Comparison of ENCODE assay signal across 17 cellular contexts in genomic region chr17:42129109-42129837, GRCh38. TPM values are rescaled to one million over a fixed set of nuclear protein-coding genes. Genes with fewer than 3 reads are reported as not detected.
DNase-seq lines count a peak whose midpoint lies in the region; ATAC-seq and TF ChIP-seq lines count a peak whose summit lies in the region.
"Had no signal": no experiment of that assay in that cellular context is flagged by ENCODE, and none has a peak within 500 bp of the region (broad histone marks: within the 10 kb centered on the region; RNA-seq: fewer than 3 reads in every experiment).

No MANE protein-coding gene starts in this region.

- 57 to 81% (median 70%) methylated on average over 7 to 8 of the region's 8 CpGs for WGBS in spleen, 5 donors

- H3K4me1 ChIP-seq in spleen: peaks cover 37 to 67% (median 58%) of the 10 kb centered on the region in 6 donors

- TF ChIP-seq POLR2A in spleen (IDR thresholded peaks at IDR 0.05): no peak

- H3K4me3 ChIP-seq in spleen: no peak overlapping the region

- no peaks in the 10 kb centered on the region for H3K9me3 ChIP-seq in spleen

- peak in 2 of 11 experiments; percentile 10 to 24 for TF ChIP-seq CTCF in spleen (IDR thresholded peaks at IDR 0.05 in 8 of 11, conservative IDR thresholded peaks at IDR 0.05 in 3 of 11)

- intact Hi-C loops in spleen (cut with DNase I; ENCODE audit: low total_unique reads): no loop called here

- peak overlapping the region; percentile 77 for H3K27ac ChIP-seq in angular gyrus (ENCODE audit: low read depth, low read length)
- peak overlapping the region; percentile 79 for H3K27ac ChIP-seq in layer of hippocampus (ENCODE audit: low read depth, low read length)
- peak overlapping the region; percentile 48 to 90 (median 81) for H3K27ac ChIP-seq in spleen

- DNase-seq in Ammon's horn (ENCODE audit: low spot score) (peak; percentile 53), spleen (no peak), AG08395 (ENCODE audit: low spot score) (no peak), GM19240 (ENCODE audit: insufficient read length, low spot score) (no peak), NCI-H1417 treated with DMSO at 0.1 percent for 48 hours (lab: John Stamatoyannopoulos, UW) (no peak)
- DNase-seq: activated CD4-positive, alpha-beta T cell treated with anti-CD3 and anti-CD28 coated beads, Interleukin-2, amount 50 U/mL, for 1 hour; activated effector memory CD4-positive, alpha-beta T cell treated with anti-CD3 and anti-CD28 coated beads, Interleukin-2, amount 50 U/mL, for 16 hours; IMR-90; NCI-H510A had no signal

- peaks cover 0 to 72% (median 60%) of the 10 kb centered on the region in 6 donors for H3K36me3 ChIP-seq in spleen

- H3K27me3 ChIP-seq in layer of hippocampus (ENCODE audit: control insufficient read depth, insufficient read depth, low read length) (no peaks in the 10 kb centered on the region), spleen (replicated peaks in 1 of 7) (no peaks in the 10 kb centered on the region)

- no peak for ATAC-seq in GM18519 (IDR thresholded peaks at IDR 0.05; ENCODE audit: low FRiP score, unreplicated experiment)

RNA-seq across cellular contexts. Expression of gene HSPB9, which starts 6.7 kb away (rescaled TPM):
- total RNA-seq in spleen: under 1 TPM in 1 of 7 donors, not detected in 6; 0.19 TPM
- under 1 TPM; 0.11 to 0.17 (median 0.16) TPM for polyA plus RNA-seq in spleen
- total RNA-seq: IMR-90; mesenteric fat pad; pulmonary artery endothelial cell; subcutaneous adipose tissue; T-helper 2 cell treated with Interferon-gamma antibody and Interleukin-4, amounts not matched to agents 100 ng/mL and 5 ng/mL, for 36 hours had no signal
- polyA plus RNA-seq: AG04450, IMR-90 had no signal

RNA-seq across cellular contexts. Expression of gene KAT2A, which starts 8.1 kb away (rescaled TPM):
- total RNA-seq in spleen: 10 to 100 TPM; 37.8 to 51.5 (median 47.1) TPM
- 100 to 1,000 TPM; 101 to 168 (median 145) TPM for polyA plus RNA-seq in spleen

RNA-seq across cellular contexts. Expression of gene DHX58, which starts 16.8 kb away (rescaled TPM):
- 10 to 100 TPM; 23.0 to 30.9 (median 25.5) TPM for total RNA-seq in spleen
- polyA plus RNA-seq in spleen: 10 to 100 TPM; 20.9 to 41.2 (median 38.1) TPM

RNA-seq across cellular contexts. Expression of gene RAB5C, which starts 25.5 kb away (rescaled TPM):
- total RNA-seq in spleen: 100 to 1,000 TPM; 120 to 181 (median 148) TPM
- 100 to 1,000 TPM in 1 of 3 donors, 10 to 100 TPM in 2; 70.0 to 152 (median 89.2) TPM for polyA plus RNA-seq in spleen

RNA-seq across cellular contexts. Expression of gene ZNF385C, which starts 31.0 kb away (rescaled TPM):
- under 1 TPM in 5 of 7 donors, not detected in 2; 0.17 to 0.60 (median 0.44) TPM for total RNA-seq in spleen
- polyA plus RNA-seq in spleen: under 1 TPM; 0.26 to 0.46 (median 0.38) TPM
- total RNA-seq: IMR-90; mesenteric fat pad; pulmonary artery endothelial cell; T-helper 2 cell treated with Interferon-gamma antibody and Interleukin-4, amounts not matched to agents 100 ng/mL and 5 ng/mL, for 36 hours had no signal
- polyA plus RNA-seq: AG04450, IMR-90 had no signal
